21 cellular contexts compared by ENCODE assay signal in genomic region chr22:19641983-19642451, GRCh38.
"Had no signal": no experiment of that assay in that cellular context is flagged by ENCODE, and none has a peak within 500 bp of the region (broad histone marks: within the 10 kb centered on the region; RNA-seq: fewer than 3 reads in every experiment).

No MANE protein-coding gene starts in this region.

- H3K4me1 Mint-ChIP-seq: activated B cell treated with CpG ODN at 0.5 μM for 24 hours; activated CD4-positive, alpha-beta T cell treated with anti-CD3 and anti-CD28 coated beads, Interleukin-2, amount 10 ng/mL, durations not matched to agents 7 days and 5 days; naive B cell; stimulated activated effector memory CD8-positive, alpha-beta T cell treated with anti-CD3 and anti-CD28 coated beads, Interleukin-12 subunit alpha, Interleukin-12 subunit beta, amount 100 ng/mL, for 72 hours had no signal

- H3K36me3 Mint-ChIP-seq: stimulated activated effector memory CD8-positive, alpha-beta T cell treated with anti-CD3 and anti-CD28 coated beads, Interleukin-12 subunit alpha, Interleukin-12 subunit beta, amount 100 ng/mL, for 72 hours had no signal

- H3K4me3 Mint-ChIP-seq: activated B cell treated with CpG ODN at 0.5 μM for 24 hours; activated CD4-positive, alpha-beta T cell treated with anti-CD3 and anti-CD28 coated beads, Interleukin-2, amount 10 ng/mL, durations not matched to agents 7 days and 5 days; activated CD8-positive, alpha-beta T cell treated with anti-CD3 and anti-CD28 coated beads, Interleukin-2, amount 10 ng/mL, durations not matched to agents 7 days and 5 days; activated T-cell treated with anti-CD3 and anti-CD28 coated beads, Interleukin-2, amount 50 U/mL, for 72 hours; effector memory CD8-positive, alpha-beta T cell; naive B cell; neural crest cell; stimulated activated effector memory CD8-positive, alpha-beta T cell treated with anti-CD3 and anti-CD28 coated beads, Interleukin-12 subunit alpha, Interleukin-12 subunit beta, amount 100 ng/mL, for 72 hours had no signal

- ATAC-seq: activated CD8-positive, alpha-beta T cell treated with anti-CD3 and anti-CD28 coated beads, Interleukin-2, amount 10 ng/mL, durations not matched to agents 7 days and 5 days; activated T-cell treated with anti-CD3 and anti-CD28 coated beads, Interleukin-2, amount 50 U/mL, for 72 hours; effector memory CD8-positive, alpha-beta T cell; stimulated activated effector memory CD8-positive, alpha-beta T cell treated with anti-CD3 and anti-CD28 coated beads, Interleukin-12 subunit alpha, Interleukin-12 subunit beta, amount 100 ng/mL, for 72 hours had no signal

- H3K27ac ChIP-seq: adrenal gland, ovary, sigmoid colon, thoracic aorta, upper lobe of left lung had no signal

- H3K27ac Mint-ChIP-seq: activated B cell treated with CpG ODN at 0.5 μM for 24 hours; activated CD4-positive, alpha-beta T cell treated with anti-CD3 and anti-CD28 coated beads, Interleukin-2, amount 10 ng/mL, durations not matched to agents 7 days and 5 days; activated CD8-positive, alpha-beta T cell treated with anti-CD3 and anti-CD28 coated beads, Interleukin-2, amount 10 ng/mL, durations not matched to agents 7 days and 5 days; activated T-cell treated with anti-CD3 and anti-CD28 coated beads, Interleukin-2, amount 50 U/mL, for 72 hours; effector memory CD8-positive, alpha-beta T cell; naive B cell; stimulated activated effector memory CD8-positive, alpha-beta T cell treated with anti-CD3 and anti-CD28 coated beads, Interleukin-12 subunit alpha, Interleukin-12 subunit beta, amount 100 ng/mL, for 72 hours had no signal

- H3K4me1 ChIP-seq: adrenal gland, sigmoid colon had no signal

- H3K4me3 ChIP-seq: adrenal gland, mucosa of descending colon, ovary, sigmoid colon, thoracic aorta had no signal

- H3K9me3 Mint-ChIP-seq: activated T-cell treated with anti-CD3 and anti-CD28 coated beads, Interleukin-2, amount 50 U/mL, for 72 hours; effector memory CD8-positive, alpha-beta T cell; neural crest cell had no signal

- H3K9me3 ChIP-seq: adrenal gland, ovary, thoracic aorta had no signal

- H3K36me3 ChIP-seq: adrenal gland, ovary, sigmoid colon, thoracic aorta, upper lobe of left lung had no signal

- H3K27me3 ChIP-seq: adrenal gland, ovary had no signal

- DNase-seq: activated B cell treated with CpG ODN at 0.5 μM for 24 hours; activated CD4-positive, alpha-beta T cell treated with anti-CD3 and anti-CD28 coated beads, Interleukin-2, amount 10 ng/mL, durations not matched to agents 7 days and 5 days; activated CD8-positive, alpha-beta memory T cell treated with anti-CD3 and anti-CD28 coated beads, Interleukin-2, amount 50 U/mL, for 4 hours; activated CD8-positive, alpha-beta T cell treated with anti-CD3 and anti-CD28 coated beads, Interleukin-2, amount 10 ng/mL, durations not matched to agents 7 days and 5 days; activated effector memory CD4-positive, alpha-beta T cell treated with anti-CD3 and anti-CD28 coated beads, Interleukin-2, amount 50 U/mL, for 16 hours; activated naive CD4-positive, alpha-beta T cell treated with anti-CD3 and anti-CD28 coated beads, Interleukin-2, amount 50 U/mL, for 16 hours; activated T-cell treated with anti-CD3 and anti-CD28 coated beads, Interleukin-2, amount 50 U/mL, for 72 hours; adrenal gland; effector memory CD8-positive, alpha-beta T cell; kidney; naive B cell; ovary; sigmoid colon; stimulated activated CD4-positive, alpha-beta T cell treated with anti-CD3 and anti-CD28 coated beads, Interleukin-4, amount 100 ng/mL, for 24 hours; T-helper 1 cell; T-helper 9 cell had no signal
